Comparison of ENCODE assay signal across 9 cellular contexts in genomic region chr1:6200188-6200809, GRCh38. TPM values are rescaled to one million over a fixed set of nuclear protein-coding genes. Genes with fewer than 3 reads are reported as not detected.
DNase-seq lines count a peak whose midpoint lies in the region; ATAC-seq, FAIRE-seq and TF ChIP-seq lines count a peak whose summit lies in the region.
"Had no signal": no experiment of that assay in that cellular context is flagged by ENCODE, and none has a peak within 500 bp of the region (broad histone marks: within the 10 kb centered on the region; RNA-seq: fewer than 3 reads in every experiment).

No MANE protein-coding gene starts in this region.

- H3K27me3 Mint-ChIP-seq in endodermal cell (ENCODE audit: insufficient read depth): peaks cover 4% of the 10 kb centered on the region

- H3K4me3 ChIP-seq in endodermal cell (ENCODE audit: low read length) (peak overlapping the region; percentile 93), pancreas (peak overlapping the region in 2 of 4 donors; percentile 71 to 100)

- intact Hi-C loops in pancreas (cut with DNase I): no loop called here

- FAIRE-seq in pancreas (lab: Jason Lieb, UNC): no peak

- ATAC-seq in pancreas (no peak), HG02852 (IDR thresholded peaks at IDR 0.05; ENCODE audit: unreplicated experiment) (no peak), HG02973 (IDR thresholded peaks at IDR 0.05; ENCODE audit: unreplicated experiment) (no peak), GM18861 (IDR thresholded peaks at IDR 0.05; ENCODE audit: unreplicated experiment) (no peak)

- no peaks in the 10 kb centered on the region for H3K9me3 Mint-ChIP-seq in endodermal cell

- H3K27me3 ChIP-seq in endodermal cell (ENCODE audit: control insufficient read depth, insufficient read depth, low read length, poor library complexity, severe bottlenecking) (no peaks in the 10 kb centered on the region), pancreas (no peaks in the 10 kb centered on the region)

- H3K36me3 ChIP-seq in endodermal cell (ENCODE audit: control insufficient read depth, insufficient read depth, low read length) (peaks cover 25% of the 10 kb centered on the region), pancreas (peaks cover 0 to 11% (median 4%) of the 10 kb centered on the region in 3 donors)

- no peaks in the 10 kb centered on the region for H3K4me1 ChIP-seq in endodermal cell (ENCODE audit: control insufficient read depth, insufficient read depth, low read length)
- peaks cover 8 to 13% (median 11%) of the 10 kb centered on the region in 3 donors for H3K4me1 ChIP-seq in pancreas

- H3K27ac Mint-ChIP-seq in endodermal cell: peak overlapping the region; percentile 98

- 56 to 61% methylated on average over 10 of the region's 10 CpGs for WGBS in endodermal cell (ENCODE audit: insufficient coverage in 1 of 2, insufficient read length in 1 of 2), 2 experiments
- 68 to 72% methylated on average over 10 of the region's 10 CpGs for WGBS in pancreas, 2 donors

- peaks cover 23% of the 10 kb centered on the region for H3K36me3 Mint-ChIP-seq in endodermal cell (ENCODE audit: low read depth)

- peak overlapping the region; percentile 74 for H3K4me3 Mint-ChIP-seq in endodermal cell

- H3K27ac ChIP-seq in endodermal cell (ENCODE audit: low read depth, low read length) (peak overlapping the region; percentile 50), pancreas (peak overlapping the region; percentile 14 to 64 (median 58))

- peaks cover 25% of the 10 kb centered on the region for H3K4me1 Mint-ChIP-seq in endodermal cell

- TF ChIP-seq CTCF in endodermal cell (conservative IDR thresholded peaks at IDR 0.05) (no peak), pancreas (IDR thresholded peaks at IDR 0.05) (no peak)

- DNase-seq in ELF-1 (ENCODE audit: low read depth, low spot score) (peak; percentile 52), OCI-M1 (lab: John Stamatoyannopoulos, UW) (peak; percentile 52), endodermal cell (no peak), pancreas (peak in 1 of 6 donors; percentile 2)
- no peak for DNase-seq in stimulated activated CD4-positive, alpha-beta T cell treated with anti-CD3 and anti-CD28 coated beads, Interleukin-12 subunit alpha, Interleukin-12 subunit beta, amount 100 ng/mL, for 4 hours

- H3K9ac ChIP-seq in endodermal cell (ENCODE audit: extremely low read depth, low read length, poor library complexity, severe bottlenecking): peak overlapping the region; percentile 92

- no peaks in the 10 kb centered on the region for H3K9me3 ChIP-seq in endodermal cell (ENCODE audit: control insufficient read depth, low read length)
- no peaks in the 10 kb centered on the region for H3K9me3 ChIP-seq in pancreas

RNA-seq across cellular contexts. Expression of gene RPL22, which starts 0.9 kb away (rescaled TPM):
- total RNA-seq in endodermal cell: 100 to 1,000 TPM; 409 to 481 TPM
- polyA plus RNA-seq in endodermal cell (2013, experiment 1 of 2): 367 TPM
- 324 TPM for polyA plus RNA-seq in endodermal cell (2013, experiment 2 of 2)
- 100 to 1,000 TPM; 186 to 264 (median 221) TPM for total RNA-seq in pancreas
- 100 to 1,000 TPM; 252 to 378 TPM for polyA plus RNA-seq in pancreas

RNA-seq across cellular contexts. Expression of gene RNF207, which starts 5.6 kb away (rescaled TPM):
- total RNA-seq in endodermal cell (1 to 10 TPM; 4.8 to 7.7 TPM), pancreas (10 to 100 TPM in 5 of 6 donors, 1 to 10 TPM in 1; 7.1 to 21.6 (median 12.5) TPM)
- polyA plus RNA-seq in endodermal cell (2013, experiment 1 of 2): 1.7 TPM
- polyA plus RNA-seq in endodermal cell (2013, experiment 2 of 2): 1.2 TPM
- polyA plus RNA-seq in pancreas: 10 to 100 TPM; 26.2 to 52.8 TPM

RNA-seq across cellular contexts. Expression of gene CHD5, which starts 20.2 kb away (rescaled TPM):
- total RNA-seq in endodermal cell: under 1 TPM; 0.40 to 0.69 TPM
- polyA plus RNA-seq in endodermal cell (2013, experiment 1 of 2): 0.36 TPM
- 0.46 TPM for polyA plus RNA-seq in endodermal cell (2013, experiment 2 of 2)
- under 1 TPM; 0.09 to 0.46 (median 0.27) TPM for total RNA-seq in pancreas
- polyA plus RNA-seq in pancreas: 1 to 10 TPM; 1.2 to 2.9 TPM
- total RNA-seq: HT1080 had no signal

RNA-seq across cellular contexts. Expression of gene ICMT, which starts 35.5 kb away (rescaled TPM):
- 10 to 100 TPM; 75.9 to 80.3 TPM for total RNA-seq in endodermal cell
- polyA plus RNA-seq in endodermal cell (2013, experiment 1 of 2): 54.4 TPM
- 52.1 TPM for polyA plus RNA-seq in endodermal cell (2013, experiment 2 of 2)
- 10 to 100 TPM; 13.4 to 26.4 (median 21.5) TPM for total RNA-seq in pancreas
- polyA plus RNA-seq in pancreas: 10 to 100 TPM in 1 of 2 donors, 1 to 10 TPM in 1; 8.3 to 16.0 TPM

RNA-seq across cellular contexts. Expression of gene HES3, which starts 43.7 kb away (rescaled TPM):
- total RNA-seq in endodermal cell (1 to 10 TPM in 1 of 2 donors, not detected in 1; 2.7 TPM), pancreas (not detected)
- 6.6 TPM for polyA plus RNA-seq in endodermal cell (2013, experiment 1 of 2)
- 2.8 TPM for polyA plus RNA-seq in endodermal cell (2013, experiment 2 of 2)
- not detected for polyA plus RNA-seq in pancreas
- total RNA-seq: HT1080 had no signal

Comparison
In these comparisons a context has a peak if more than half of its experiments do, and no peak if none do; other contexts are left out.
1. DNase-seq: peak in ELF-1 (single experiment) and OCI-M1 (single experiment); none in endodermal cell (single experiment) and stimulated activated CD4-positive, alpha-beta T cell treated with anti-CD3 and anti-CD28 coated beads, Interleukin-12 subunit alpha, Interleukin-12 subunit beta, amount 100 ng/mL, for 4 hours (single experiment).